ENCODE assay signal across 17 cellular contexts in genomic region chr9:129643706-129644105, GRCh38. TPM values are rescaled to one million over a fixed set of nuclear protein-coding genes. Genes with fewer than 3 reads are reported as not detected.
DNase-seq lines count a peak whose midpoint lies in the region; ATAC-seq and TF ChIP-seq lines count a peak whose summit lies in the region.
"Had no signal": no experiment of that assay in that cellular context is flagged by ENCODE, and none has a peak within 500 bp of the region (broad histone marks: within the 10 kb centered on the region; RNA-seq: fewer than 3 reads in every experiment).

No MANE protein-coding gene starts in this region.

- H3K4me1 Mint-ChIP-seq in activated naive CD8-positive, alpha-beta T cell (ENCODE audit: low read depth), result peaks cover 14% of the 10 kb centered on the region
- H3K4me1 Mint-ChIP-seq in activated naive CD8-positive, alpha-beta T cell treated with anti-CD3 and anti-CD28 coated beads for 36 hours, result peaks cover 11% of the 10 kb centered on the region
- H3K4me1 Mint-ChIP-seq in T-cell (peaks cover 16 to 23% (median 19%) of the 10 kb centered on the region in 3 donors), mesothelial cell of epicardium (peaks cover 28% of the 10 kb centered on the region), type B pancreatic cell (ENCODE audit: unreplicated experiment) (peaks cover 15% of the 10 kb centered on the region)
- peaks cover 31% of the 10 kb centered on the region for H3K4me1 Mint-ChIP-seq in stimulated activated naive CD8-positive, alpha-beta T cell treated with anti-CD3 and anti-CD28 coated beads, Interleukin-15, amount 100 ng/mL, for 72 hours
- H3K4me1 Mint-ChIP-seq in stimulated activated effector memory CD8-positive, alpha-beta T cell treated with anti-CD3 and anti-CD28 coated beads, Interleukin-12 subunit alpha, Interleukin-12 subunit beta, amount 100 ng/mL, for 72 hours, result peaks cover 21% of the 10 kb centered on the region

- no peak for DNase-seq in activated naive CD8-positive, alpha-beta T cell treated with anti-CD3 and anti-CD28 coated beads for 36 hours
- DNase-seq in T-cell (no peak), mesothelial cell of epicardium (ENCODE audit: low spot score in 2 of 2, unreplicated experiment in 2 of 2) (no peak), type B pancreatic cell (ENCODE audit: extremely low spot score, unreplicated experiment) (no peak), NCI-H1417 (lab: John Stamatoyannopoulos, UW) (no peak)
- DNase-seq in stimulated activated naive CD8-positive, alpha-beta T cell treated with anti-CD3 and anti-CD28 coated beads, Interleukin-15, amount 100 ng/mL, for 72 hours, result no peak
- no peak for DNase-seq in stimulated activated effector memory CD8-positive, alpha-beta T cell treated with anti-CD3 and anti-CD28 coated beads, Interleukin-12 subunit alpha, Interleukin-12 subunit beta, amount 100 ng/mL, for 72 hours (ENCODE audit: low spot score in 2 of 2)
- DNase-seq: NCI-H1694, NCI-H2107, NCI-H226, NCI-H526 had no signal

- ATAC-seq in T-cell (replicated peaks in 1 of 4), result no peak
- no peak for ATAC-seq in stimulated activated naive CD8-positive, alpha-beta T cell treated with anti-CD3 and anti-CD28 coated beads, Interleukin-15, amount 100 ng/mL, for 72 hours
- no peak for ATAC-seq in stimulated activated effector memory CD8-positive, alpha-beta T cell treated with anti-CD3 and anti-CD28 coated beads, Interleukin-12 subunit alpha, Interleukin-12 subunit beta, amount 100 ng/mL, for 72 hours
- ATAC-seq: HCT116 had no signal

- no peaks in the 10 kb centered on the region for H3K36me3 Mint-ChIP-seq in activated naive CD8-positive, alpha-beta T cell
- H3K36me3 Mint-ChIP-seq in activated naive CD8-positive, alpha-beta T cell treated with anti-CD3 and anti-CD28 coated beads for 36 hours, result peaks cover 3% of the 10 kb centered on the region
- H3K36me3 Mint-ChIP-seq in T-cell (peaks cover 3% of the 10 kb centered on the region), mesothelial cell of epicardium (peaks cover 2% of the 10 kb centered on the region), type B pancreatic cell (no peaks in the 10 kb centered on the region)
- peaks cover 10% of the 10 kb centered on the region for H3K36me3 Mint-ChIP-seq in stimulated activated effector memory CD8-positive, alpha-beta T cell treated with anti-CD3 and anti-CD28 coated beads, Interleukin-12 subunit alpha, Interleukin-12 subunit beta, amount 100 ng/mL, for 72 hours

- H3K27ac Mint-ChIP-seq in activated naive CD8-positive, alpha-beta T cell, result peak overlapping the region; percentile 22
- H3K27ac Mint-ChIP-seq in activated naive CD8-positive, alpha-beta T cell treated with anti-CD3 and anti-CD28 coated beads for 36 hours, result no peak overlapping the region
- H3K27ac Mint-ChIP-seq in T-cell, result no peak overlapping the region
- no peak overlapping the region for H3K27ac Mint-ChIP-seq in mesothelial cell of epicardium
- H3K27ac Mint-ChIP-seq in type B pancreatic cell, result no peak overlapping the region
- no peak overlapping the region for H3K27ac Mint-ChIP-seq in stimulated activated naive CD8-positive, alpha-beta T cell treated with anti-CD3 and anti-CD28 coated beads, Interleukin-15, amount 100 ng/mL, for 72 hours
- H3K27ac Mint-ChIP-seq in stimulated activated effector memory CD8-positive, alpha-beta T cell treated with anti-CD3 and anti-CD28 coated beads, Interleukin-12 subunit alpha, Interleukin-12 subunit beta, amount 100 ng/mL, for 72 hours, result no peak overlapping the region

- H3K9me3 Mint-ChIP-seq in activated naive CD8-positive, alpha-beta T cell (ENCODE audit: low read depth), result no peaks in the 10 kb centered on the region
- no peaks in the 10 kb centered on the region for H3K9me3 Mint-ChIP-seq in activated naive CD8-positive, alpha-beta T cell treated with anti-CD3 and anti-CD28 coated beads for 36 hours
- H3K9me3 Mint-ChIP-seq in T-cell (no peaks in the 10 kb centered on the region), mesothelial cell of epicardium (peaks cover 6% of the 10 kb centered on the region), type B pancreatic cell (no peaks in the 10 kb centered on the region)
- no peaks in the 10 kb centered on the region for H3K9me3 Mint-ChIP-seq in stimulated activated naive CD8-positive, alpha-beta T cell treated with anti-CD3 and anti-CD28 coated beads, Interleukin-15, amount 100 ng/mL, for 72 hours
- H3K9me3 Mint-ChIP-seq in stimulated activated effector memory CD8-positive, alpha-beta T cell treated with anti-CD3 and anti-CD28 coated beads, Interleukin-12 subunit alpha, Interleukin-12 subunit beta, amount 100 ng/mL, for 72 hours, result no peaks in the 10 kb centered on the region

- peak overlapping the region; percentile 13 for H3K4me3 Mint-ChIP-seq in activated naive CD8-positive, alpha-beta T cell
- H3K4me3 Mint-ChIP-seq in activated naive CD8-positive, alpha-beta T cell treated with anti-CD3 and anti-CD28 coated beads for 36 hours, result no peak overlapping the region
- H3K4me3 Mint-ChIP-seq in T-cell (peak overlapping the region; percentile 46 to 85 (median 54)), mesothelial cell of epicardium (peak overlapping the region; percentile 42), type B pancreatic cell (peak overlapping the region; percentile 34)
- H3K4me3 Mint-ChIP-seq in stimulated activated naive CD8-positive, alpha-beta T cell treated with anti-CD3 and anti-CD28 coated beads, Interleukin-15, amount 100 ng/mL, for 72 hours, result no peak overlapping the region
- no peak overlapping the region for H3K4me3 Mint-ChIP-seq in stimulated activated effector memory CD8-positive, alpha-beta T cell treated with anti-CD3 and anti-CD28 coated beads, Interleukin-12 subunit alpha, Interleukin-12 subunit beta, amount 100 ng/mL, for 72 hours

- CTCF ChIA-PET in T-cell (lab: Charles Lee), result no interaction called here

- TF ChIP-seq CTCF in mesothelial cell of epicardium (IDR thresholded peaks at IDR 0.05; ENCODE audit: unreplicated experiment) (no peak), type B pancreatic cell (conservative IDR thresholded peaks at IDR 0.05) (no peak)

- H3K27me3 Mint-ChIP-seq in activated naive CD8-positive, alpha-beta T cell, result no peaks in the 10 kb centered on the region
- H3K27me3 Mint-ChIP-seq in activated naive CD8-positive, alpha-beta T cell treated with anti-CD3 and anti-CD28 coated beads for 36 hours, result no peaks in the 10 kb centered on the region
- H3K27me3 Mint-ChIP-seq in T-cell, result no peaks in the 10 kb centered on the region
- H3K27me3 Mint-ChIP-seq in mesothelial cell of epicardium (ENCODE audit: low read depth), result no peaks in the 10 kb centered on the region
- H3K27me3 Mint-ChIP-seq in type B pancreatic cell, result peaks cover 3% of the 10 kb centered on the region
- H3K27me3 Mint-ChIP-seq in stimulated activated naive CD8-positive, alpha-beta T cell treated with anti-CD3 and anti-CD28 coated beads, Interleukin-15, amount 100 ng/mL, for 72 hours, result no peaks in the 10 kb centered on the region

- POLR2A ChIA-PET in T-cell (lab: Charles Lee), result interaction anchor here in 1 of 2 donors (0.6 kb wide), 1 partner anchor 513 kb away, joined by 3 read pairs; no protein-coding TSS in a partner anchor

RNA-seq across cellular contexts. Expression of gene ASB6, which starts 1.8 kb away (rescaled TPM):
- 10 to 100 TPM; 24.9 to 25.1 TPM for total RNA-seq in activated naive CD8-positive, alpha-beta T cell treated with anti-CD3 and anti-CD28 coated beads for 36 hours
- total RNA-seq in T-cell (10 to 100 TPM; 28.3 to 35.2 (median 30.8) TPM), mesothelial cell of epicardium (24.5 to 26.2 TPM (median 24.6 TPM) in 3 replicates), type B pancreatic cell (ENCODE audit: low replicate concordance) (20.7 and 22.4 TPM in 2 replicates)

RNA-seq across cellular contexts. Expression of gene NTMT1, which starts 17.7 kb away (rescaled TPM):
- total RNA-seq in activated naive CD8-positive, alpha-beta T cell treated with anti-CD3 and anti-CD28 coated beads for 36 hours, result 10 to 100 TPM; 78.8 to 79.4 TPM
- 10 to 100 TPM; 31.0 to 45.0 (median 40.3) TPM for total RNA-seq in T-cell
- 30.7 to 33.3 TPM (median 33.0 TPM) in 3 replicates for total RNA-seq in mesothelial cell of epicardium
- 31.4 and 33.5 TPM in 2 replicates for total RNA-seq in type B pancreatic cell (ENCODE audit: low replicate concordance)

RNA-seq across cellular contexts. Expression of gene PRRX2, which starts 21.7 kb away (rescaled TPM):
- under 1 TPM; 0.66 to 0.76 TPM for total RNA-seq in activated naive CD8-positive, alpha-beta T cell treated with anti-CD3 and anti-CD28 coated beads for 36 hours
- total RNA-seq in T-cell (under 1 TPM in 1 of 5 donors, not detected in 4; 0.26 TPM), mesothelial cell of epicardium (7.5 to 10.1 TPM (median 8.7 TPM) in 3 replicates), type B pancreatic cell (ENCODE audit: low replicate concordance) (0.50 and 20.8 TPM in 2 replicates)
- total RNA-seq: HT-29, OCI-LY7, RPMI7951 had no signal

RNA-seq across cellular contexts. Expression of gene C9orf50, which starts 22.8 kb away (rescaled TPM):
- not detected for total RNA-seq in activated naive CD8-positive, alpha-beta T cell treated with anti-CD3 and anti-CD28 coated beads for 36 hours
- not detected for total RNA-seq in T-cell
- total RNA-seq in mesothelial cell of epicardium, result 0.23 to 0.87 TPM (median 0.69 TPM) in 3 replicates
- total RNA-seq in type B pancreatic cell (ENCODE audit: low replicate concordance), result not detected in 2 replicates
- total RNA-seq: A673, HT-29, OCI-LY7, RPMI7951 had no signal

Comparison
In these comparisons a context has a peak if more than half of its experiments do, and no peak if none do; other contexts are left out.
1. H3K4me3 Mint-ChIP-seq: peak in activated naive CD8-positive, alpha-beta T cell (single experiment), T-cell (3 of 3), mesothelial cell of epicardium (single experiment) and type B pancreatic cell (single experiment); none in activated naive CD8-positive, alpha-beta T cell treated with anti-CD3 and anti-CD28 coated beads for 36 hours (single experiment), stimulated activated naive CD8-positive, alpha-beta T cell treated with anti-CD3 and anti-CD28 coated beads, Interleukin-15, amount 100 ng/mL, for 72 hours (0 of 2) and stimulated activated effector memory CD8-positive, alpha-beta T cell treated with anti-CD3 and anti-CD28 coated beads, Interleukin-12 subunit alpha, Interleukin-12 subunit beta, amount 100 ng/mL, for 72 hours (single experiment).